ENCODE assay signal across 10 cellular contexts in genomic region chr4:20253272-20253798, GRCh38. TPM values are rescaled to one million over a fixed set of nuclear protein-coding genes. Genes with fewer than 3 reads are reported as not detected.
DNase-seq lines count a peak whose midpoint lies in the region; ATAC-seq and TF ChIP-seq lines count a peak whose summit lies in the region.
"Had no signal": no experiment of that assay in that cellular context is flagged by ENCODE, and none has a peak within 500 bp of the region (broad histone marks: within the 10 kb centered on the region; RNA-seq: fewer than 3 reads in every experiment).

No MANE protein-coding gene starts in this region.

- no peak for ATAC-seq in activated CD4-positive, CD25-positive, alpha-beta regulatory T cell treated with anti-CD3 and anti-CD28 coated beads, Interleukin-2, amount 50 U/mL, for 24 hours
- ATAC-seq in naive thymus-derived CD8-positive, alpha-beta T cell = no peak
- ATAC-seq in GM21723 (IDR thresholded peaks at IDR 0.05; ENCODE audit: unreplicated experiment) = no peak

- H3K9ac ChIP-seq in HUES64 (ENCODE audit: low read depth, low read length) = no peak overlapping the region

- H3K36me3 ChIP-seq in ACC112 (ENCODE audit: insufficient read depth, low read length) = no peaks in the 10 kb centered on the region
- peaks cover 3% of the 10 kb centered on the region; the same call in 1 of the 2 replicates for H3K36me3 ChIP-seq in HUES64 (ENCODE audit: insufficient read depth, low read length)
- no peaks in the 10 kb centered on the region for H3K36me3 ChIP-seq in esophagus (ENCODE audit: control insufficient read depth in 2 of 2, insufficient read depth in 2 of 2, low read length in 1 of 2)
- H3K36me3 ChIP-seq: neutrophil had no signal

- POLR2A ChIA-PET in naive thymus-derived CD8-positive, alpha-beta T cell (lab: Charles Lee) = no interaction called here

- H3K36me3 Mint-ChIP-seq in nephron progenitor cell (ENCODE audit: low read depth) = peaks cover 5% of the 10 kb centered on the region
- H3K36me3 Mint-ChIP-seq in naive thymus-derived CD8-positive, alpha-beta T cell = peaks cover 0 to 13% (median 0%) of the 10 kb centered on the region in 3 donors
- H3K36me3 Mint-ChIP-seq: activated naive CD4-positive, alpha-beta T cell treated with anti-CD3 and anti-CD28 coated beads, Interleukin-2, amount 10 ng/mL, durations not matched to agents 7 days and 5 days had no signal

- no peaks in the 10 kb centered on the region for H3K27me3 ChIP-seq in ACC112 (ENCODE audit: insufficient read depth, low read length)
- H3K27me3 ChIP-seq in HUES64 (ENCODE audit: insufficient read depth, low read length) = peaks cover 83% of the 10 kb centered on the region
- peaks cover 0 to 7% of the 10 kb centered on the region in 2 donors for H3K27me3 ChIP-seq in esophagus (ENCODE audit: control insufficient read depth in 1 of 2, insufficient read depth in 2 of 2, low read length in 2 of 2)

- peaks cover 57% of the 10 kb centered on the region for H3K79me2 ChIP-seq in ACC112 (ENCODE audit: control insufficient read depth, insufficient read depth, low read length, unreplicated experiment)

- H2AFZ ChIP-seq in ACC112 (ENCODE audit: low read length, unreplicated experiment) = no peak overlapping the region

- peaks cover 26% of the 10 kb centered on the region for H3K4me1 ChIP-seq in ACC112 (ENCODE audit: control insufficient read depth, insufficient read depth, low read length, unreplicated experiment)
- H3K4me1 ChIP-seq in HUES64 (ENCODE audit: insufficient read depth, low read length) = peaks cover 40% of the 10 kb centered on the region
- H3K4me1 ChIP-seq in esophagus (ENCODE audit: control insufficient read depth in 2 of 2, insufficient read depth in 2 of 2, low read length in 1 of 2) = peaks cover 3 to 24% of the 10 kb centered on the region in 2 donors

- H3K4me1 Mint-ChIP-seq in nephron progenitor cell = peaks cover 54% of the 10 kb centered on the region
- H3K4me1 Mint-ChIP-seq in naive thymus-derived CD8-positive, alpha-beta T cell = peaks cover 0 to 16% (median 5%) of the 10 kb centered on the region in 4 donors

- no peak for TF ChIP-seq CTCF in nephron progenitor cell (IDR thresholded peaks at IDR 0.05)

- H3K27ac Mint-ChIP-seq in nephron progenitor cell = no peak overlapping the region
- H3K27ac Mint-ChIP-seq in naive thymus-derived CD8-positive, alpha-beta T cell = no peak overlapping the region
- H3K27ac Mint-ChIP-seq: activated naive CD4-positive, alpha-beta T cell treated with anti-CD3 and anti-CD28 coated beads, Interleukin-2, amount 10 ng/mL, durations not matched to agents 7 days and 5 days had no signal

- H3K27me3 Mint-ChIP-seq in nephron progenitor cell (ENCODE audit: low read depth, poor library complexity) = peaks cover 3% of the 10 kb centered on the region
- peaks cover 16 to 60% (median 42%) of the 10 kb centered on the region in 5 donors for H3K27me3 Mint-ChIP-seq in naive thymus-derived CD8-positive, alpha-beta T cell

- H3K4me3 Mint-ChIP-seq in nephron progenitor cell = peak overlapping the region; percentile 98
- H3K4me3 Mint-ChIP-seq in naive thymus-derived CD8-positive, alpha-beta T cell = peak overlapping the region in 1 of 10 donors; percentile 32
- H3K4me3 Mint-ChIP-seq: activated naive CD4-positive, alpha-beta T cell treated with anti-CD3 and anti-CD28 coated beads, Interleukin-2, amount 10 ng/mL, durations not matched to agents 7 days and 5 days had no signal

- DNase-seq in nephron progenitor cell = peak; percentile 27
- DNase-seq in NCI-H2081 treated with DMSO at 0.1 percent for 48 hours (lab: John Stamatoyannopoulos, UW) = no peak
- DNase-seq in naive thymus-derived CD8-positive, alpha-beta T cell = no peak
- DNase-seq: activated naive CD4-positive, alpha-beta T cell treated with anti-CD3 and anti-CD28 coated beads, Interleukin-2, amount 10 ng/mL, durations not matched to agents 7 days and 5 days had no signal

- H3K9me3 Mint-ChIP-seq in nephron progenitor cell = no peaks in the 10 kb centered on the region
- H3K9me3 Mint-ChIP-seq in naive thymus-derived CD8-positive, alpha-beta T cell = peaks cover 0 to 14% (median 0%) of the 10 kb centered on the region in 9 donors

- WGBS in HUES64 = under 1% methylated on average over 27 of the region's 27 CpGs
- 5 to 6% methylated on average over 27 of the region's 27 CpGs for WGBS in esophagus, 2 donors

- H3K9me3 ChIP-seq in HUES64 (ENCODE audit: insufficient read depth, low read depth, low read length) (no peaks in the 10 kb centered on the region), esophagus (ENCODE audit: control insufficient read depth in 2 of 2, insufficient read depth in 1 of 2, low read depth in 1 of 2, low read length in 1 of 2) (peaks cover 0 to 7% of the 10 kb centered on the region in 2 donors)
- H3K9me3 ChIP-seq: neutrophil had no signal

- H3K27ac ChIP-seq in ACC112 (ENCODE audit: low read depth, low read length) = no peak overlapping the region
- H3K27ac ChIP-seq in HUES64 (ENCODE audit: low read depth, low read length) = no peak overlapping the region
- no peak overlapping the region for H3K27ac ChIP-seq in esophagus (ENCODE audit: low read depth in 2 of 2, low read length in 1 of 2)
- H3K27ac ChIP-seq: neutrophil had no signal

- H3K4me3 ChIP-seq in ACC112 (ENCODE audit: low read depth, low read length) (peak overlapping the region; percentile 88), HUES64 (ENCODE audit: low read length) (peak overlapping the region; percentile 70), esophagus (ENCODE audit: low read depth in 1 of 2, low read length in 2 of 2) (peak overlapping the region; percentile 53 to 60)

RNA-seq across cellular contexts. Expression of gene SLIT2, which starts 1.6 kb away (rescaled TPM):
- polyA plus RNA-seq in HUES64 (2013, experiment 1 of 2) = 12.5 TPM
- 23.1 TPM for polyA plus RNA-seq in HUES64 (2013, experiment 2 of 2)
- 1 to 10 TPM in 1 of 2 donors, under 1 TPM in 1; 0.67 to 1.2 TPM for polyA plus RNA-seq in esophagus
- total RNA-seq in naive thymus-derived CD8-positive, alpha-beta T cell = not detected
- not detected for polyA plus RNA-seq in naive thymus-derived CD8-positive, alpha-beta T cell
